13 cellular contexts compared by ENCODE assay signal in genomic region chr4:40887690-40888089, GRCh38.
A peak's percentile ranks its signal among the peaks of the same experiment; 100 is the strongest.
DNase-seq lines count a peak whose midpoint lies in the region; ATAC-seq and TF ChIP-seq lines count a peak whose summit lies in the region.
"Had no signal": no experiment of that assay in that cellular context is flagged by ENCODE, and none has a peak within 500 bp of the region (broad histone marks: within the 10 kb centered on the region; RNA-seq: fewer than 3 reads in every experiment).

No MANE protein-coding gene starts in this region.

- no peak overlapping the region for H3K4me3 ChIP-seq in heart right ventricle
- H3K4me3 ChIP-seq in right cardiac atrium (ENCODE audit: low read length), result no peak overlapping the region
- no peak overlapping the region for H3K4me3 ChIP-seq in astrocyte of the spinal cord (ENCODE audit: low read depth, low read length)
- H3K4me3 ChIP-seq in uterus, result no peak overlapping the region
- H3K4me3 ChIP-seq: esophagus muscularis mucosa, SJSA1 had no signal

- H3K27me3 Mint-ChIP-seq in activated CD8-positive, alpha-beta T cell treated with anti-CD3 and anti-CD28 coated beads, Interleukin-2, amount 10 ng/mL, durations not matched to agents 7 days and 5 days (ENCODE audit: low read depth), result peaks cover 14% of the 10 kb centered on the region

- no peaks in the 10 kb centered on the region for H3K9me3 Mint-ChIP-seq in activated CD8-positive, alpha-beta T cell treated with anti-CD3 and anti-CD28 coated beads, Interleukin-2, amount 10 ng/mL, durations not matched to agents 7 days and 5 days (ENCODE audit: insufficient read depth)
- H3K9me3 Mint-ChIP-seq: CD4-positive, alpha-beta T cell had no signal

- 71 to 74% methylated on average over 9 of the region's 9 CpGs for WGBS in heart right ventricle, 2 donors
- 74% methylated on average over 9 of the region's 9 CpGs for WGBS in right cardiac atrium

- H3K27me3 ChIP-seq in heart right ventricle (no peaks in the 10 kb centered on the region), right cardiac atrium (ENCODE audit: control insufficient read depth, insufficient read depth) (no peaks in the 10 kb centered on the region), uterus (no peaks in the 10 kb centered on the region)
- H3K27me3 ChIP-seq: esophagus muscularis mucosa, SJSA1 had no signal

- intact Hi-C loops in heart right ventricle (cut with DNase I) (no loop called here), right cardiac atrium (cut with DNase I) (no loop called here), uterus (cut with DNase I; ENCODE audit: low total_unique reads) (no loop called here)

- no peak overlapping the region for H3K27ac Mint-ChIP-seq in activated CD8-positive, alpha-beta T cell treated with anti-CD3 and anti-CD28 coated beads, Interleukin-2, amount 10 ng/mL, durations not matched to agents 7 days and 5 days
- H3K27ac Mint-ChIP-seq: CD4-positive, alpha-beta T cell had no signal

- peaks cover 0 to 6% (median 0%) of the 10 kb centered on the region in 9 donors for H3K4me1 ChIP-seq in heart right ventricle
- no peaks in the 10 kb centered on the region for H3K4me1 ChIP-seq in right cardiac atrium (ENCODE audit: control insufficient read depth, insufficient read depth, low read length)
- H3K4me1 ChIP-seq in uterus, result no peaks in the 10 kb centered on the region
- H3K4me1 ChIP-seq: esophagus muscularis mucosa, SJSA1 had no signal

- H3K36me3 ChIP-seq in heart right ventricle (peaks cover 0 to 92% (median 6%) of the 10 kb centered on the region in 9 donors), uterus (no peaks in the 10 kb centered on the region)
- H3K36me3 ChIP-seq: SJSA1 had no signal

- H3K4me1 Mint-ChIP-seq in activated CD8-positive, alpha-beta T cell treated with anti-CD3 and anti-CD28 coated beads, Interleukin-2, amount 10 ng/mL, durations not matched to agents 7 days and 5 days (ENCODE audit: low read depth), result peaks cover 19% of the 10 kb centered on the region

- H3K9me3 ChIP-seq in heart right ventricle (no peaks in the 10 kb centered on the region), right cardiac atrium (ENCODE audit: control insufficient read depth, low read length) (no peaks in the 10 kb centered on the region), uterus (no peaks in the 10 kb centered on the region)
- H3K9me3 ChIP-seq: esophagus muscularis mucosa, SJSA1 had no signal

- in situ Hi-C loops in astrocyte of the spinal cord (cut with HindIII; ENCODE audit: low sequenced_read_pairs), result no loop called here

- H3K4me3 Mint-ChIP-seq in activated CD8-positive, alpha-beta T cell treated with anti-CD3 and anti-CD28 coated beads, Interleukin-2, amount 10 ng/mL, durations not matched to agents 7 days and 5 days, result no peak overlapping the region
- H3K4me3 Mint-ChIP-seq: CD4-positive, alpha-beta T cell had no signal

- DNase-seq in heart right ventricle (no peak), right cardiac atrium (no peak), astrocyte of the spinal cord (ENCODE audit: low read depth, low spot score) (peak; percentile 77), iris pigment epithelial cell (ENCODE audit: low read depth) (peak; percentile 94), uterus (peak; percentile 41 to 51)
- DNase-seq in activated CD8-positive, alpha-beta T cell treated with anti-CD3 and anti-CD28 coated beads, Interleukin-2, amount 10 ng/mL, durations not matched to agents 7 days and 5 days, result no peak
- DNase-seq: activated CD4-positive, alpha-beta T cell treated with anti-CD3 and anti-CD28 coated beads, Interleukin-2, amount 50 U/mL, for 4 hours; CD4-positive, alpha-beta T cell; stimulated activated naive CD8-positive, alpha-beta T cell treated with anti-CD3 and anti-CD28 coated beads, Interleukin-15, Interleukin-2, amounts not matched to agents 100 U/mL and 50 U/mL, for 24 hours had no signal

- CTCF ChIA-PET in activated CD8-positive, alpha-beta T cell treated with anti-CD3 and anti-CD28 coated beads, Interleukin-2, amount 10 ng/mL, durations not matched to agents 7 days and 5 days (lab: Charles Lee), result interaction anchor here (0.8 to 1.8 kb wide), 2 partner anchors 9 to 47 kb away, joined by 4 to 17 read pairs; no protein-coding TSS in a partner anchor

- H3K27ac ChIP-seq in heart right ventricle, result peak overlapping the region in 1 of 10 donors; percentile 41
- H3K27ac ChIP-seq in right cardiac atrium (ENCODE audit: low read length), result no peak overlapping the region
- H3K27ac ChIP-seq in uterus, result peak overlapping the region; percentile 11 to 49
- H3K27ac ChIP-seq: esophagus muscularis mucosa, SJSA1 had no signal

- TF ChIP-seq CTCF in heart right ventricle (IDR thresholded peaks at IDR 0.05) (no peak), astrocyte of the spinal cord (IDR thresholded peaks at IDR 0.05; ENCODE audit: low read depth, low read length) (no peak), uterus (IDR thresholded peaks at IDR 0.05) (no peak)

- POLR2A ChIA-PET in activated CD8-positive, alpha-beta T cell treated with anti-CD3 and anti-CD28 coated beads, Interleukin-2, amount 10 ng/mL, durations not matched to agents 7 days and 5 days (lab: Charles Lee), result interaction anchor here (0.6 kb wide), 1 partner anchor 1455 kb away, joined by 3 read pairs; no protein-coding TSS in a partner anchor

- H3K36me3 Mint-ChIP-seq in activated CD8-positive, alpha-beta T cell treated with anti-CD3 and anti-CD28 coated beads, Interleukin-2, amount 10 ng/mL, durations not matched to agents 7 days and 5 days (ENCODE audit: low read depth), result no peaks in the 10 kb centered on the region

- TF ChIP-seq POLR2A in uterus (IDR thresholded peaks at IDR 0.05), result no peak

- ATAC-seq in heart right ventricle (peak in 7 of 8 donors; percentile 28 to 74 (median 50)), right cardiac atrium (no peak), HG03378 (IDR thresholded peaks at IDR 0.05; ENCODE audit: unreplicated experiment) (no peak), GM18867 (IDR thresholded peaks at IDR 0.05; ENCODE audit: unreplicated experiment) (no peak)
- no peak for ATAC-seq in activated CD8-positive, alpha-beta T cell treated with anti-CD3 and anti-CD28 coated beads, Interleukin-2, amount 10 ng/mL, durations not matched to agents 7 days and 5 days
- ATAC-seq: stimulated activated naive CD8-positive, alpha-beta T cell treated with anti-CD3 and anti-CD28 coated beads, Interleukin-15, Interleukin-2, amounts not matched to agents 100 U/mL and 50 U/mL, for 24 hours had no signal

Comparison
In these comparisons a context has a peak if more than half of its experiments do, and no peak if none do; other contexts are left out.
1. ATAC-seq: peak in heart right ventricle (7 of 8); none in right cardiac atrium (0 of 2), HG03378 (single experiment), GM18867 (single experiment) and activated CD8-positive, alpha-beta T cell treated with anti-CD3 and anti-CD28 coated beads, Interleukin-2, amount 10 ng/mL, durations not matched to agents 7 days and 5 days (single experiment).
2. DNase-seq: peak in astrocyte of the spinal cord (single experiment), iris pigment epithelial cell (single experiment) and uterus (2 of 2); none in heart right ventricle (0 of 2), right cardiac atrium (0 of 3) and activated CD8-positive, alpha-beta T cell treated with anti-CD3 and anti-CD28 coated beads, Interleukin-2, amount 10 ng/mL, durations not matched to agents 7 days and 5 days (single experiment).